ENCODE assay signal across 8 cellular contexts in genomic region chr9:121299125-121299466, GRCh38. TPM values are rescaled to one million over a fixed set of nuclear protein-coding genes. Genes with fewer than 3 reads are reported as not detected.
DNase-seq lines count a peak whose midpoint lies in the region; ATAC-seq and TF ChIP-seq lines count a peak whose summit lies in the region.

No MANE protein-coding gene starts in this region.

- no peak for DNase-seq in activated CD8-positive, alpha-beta T cell treated with anti-CD3 and anti-CD28 coated beads, Interleukin-2, amount 10 ng/mL, durations not matched to agents 7 days and 5 days
- DNase-seq in heart left ventricle, result peak in 1 of 5 donors; percentile 51
- DNase-seq in retinal pigment epithelial cell (ENCODE audit: low read depth), result no peak
- DNase-seq in GF-D8 (lab: John Stamatoyannopoulos, UW), result no peak

- no peaks in the 10 kb centered on the region for H3K9me3 Mint-ChIP-seq in activated CD8-positive, alpha-beta T cell treated with anti-CD3 and anti-CD28 coated beads, Interleukin-2, amount 10 ng/mL, durations not matched to agents 7 days and 5 days (ENCODE audit: insufficient read depth)

- TF ChIP-seq CTCF in heart left ventricle (IDR thresholded peaks at IDR 0.05), result no peak
- no peak for TF ChIP-seq CTCF in retinal pigment epithelial cell (conservative IDR thresholded peaks at IDR 0.05; ENCODE audit: low read depth, low read length)

- 26 to 50% (median 29%) methylated on average over 12 of the region's 12 CpGs for WGBS in heart left ventricle, 4 donors

- H3K27me3 Mint-ChIP-seq in activated CD8-positive, alpha-beta T cell treated with anti-CD3 and anti-CD28 coated beads, Interleukin-2, amount 10 ng/mL, durations not matched to agents 7 days and 5 days (ENCODE audit: low read depth), result peaks cover 23% of the 10 kb centered on the region

- H3K27me3 ChIP-seq in heart left ventricle, result no peaks in the 10 kb centered on the region

- peaks cover 0 to 34% (median 27%) of the 10 kb centered on the region in 9 donors for H3K36me3 ChIP-seq in heart left ventricle

- ATAC-seq in GM19035 (IDR thresholded peaks at IDR 0.05; ENCODE audit: unreplicated experiment), result peak; percentile 6
- no peak for ATAC-seq in activated CD8-positive, alpha-beta T cell treated with anti-CD3 and anti-CD28 coated beads, Interleukin-2, amount 10 ng/mL, durations not matched to agents 7 days and 5 days
- peak in 3 of 4 donors; percentile 0 to 14 (median 11) for ATAC-seq in heart left ventricle
- ATAC-seq in HG02759 (IDR thresholded peaks at IDR 0.05; ENCODE audit: unreplicated experiment), result no peak
- no peak for ATAC-seq in GM18868 (IDR thresholded peaks at IDR 0.05; ENCODE audit: unreplicated experiment)
- ATAC-seq in HG03342 (IDR thresholded peaks at IDR 0.05; ENCODE audit: unreplicated experiment), result no peak

- H3K9me3 ChIP-seq in heart left ventricle, result no peaks in the 10 kb centered on the region

- no peak for TF ChIP-seq POLR2A in heart left ventricle (IDR thresholded peaks at IDR 0.05)

- intact Hi-C loops in heart left ventricle (cut with DNase I), result loop anchor here in 2 of 10 donors (1.0 to 2.0 kb wide), 3 partner anchors 12 to 18 kb away; no protein-coding TSS in a partner anchor

- H3K27ac ChIP-seq in heart left ventricle, result peak overlapping the region; percentile 86 to 98 (median 94)

- CTCF ChIA-PET in activated CD8-positive, alpha-beta T cell treated with anti-CD3 and anti-CD28 coated beads, Interleukin-2, amount 10 ng/mL, durations not matched to agents 7 days and 5 days (lab: Charles Lee), result interaction anchor here (0.8 to 1.7 kb wide), 7 partner anchors 21 to 103 kb away, joined by 3 to 9 read pairs (median 3); no protein-coding TSS in a partner anchor

- peaks cover 22 to 95% (median 85%) of the 10 kb centered on the region in 12 donors for H3K4me1 ChIP-seq in heart left ventricle

- H3K4me3 ChIP-seq in heart left ventricle, result peak overlapping the region in 11 of 12 donors; percentile 45 to 93 (median 69)
- H3K4me3 ChIP-seq in retinal pigment epithelial cell (ENCODE audit: low read length), result peak overlapping the region; percentile 55

- POLR2A ChIA-PET in activated CD8-positive, alpha-beta T cell treated with anti-CD3 and anti-CD28 coated beads, Interleukin-2, amount 10 ng/mL, durations not matched to agents 7 days and 5 days (lab: Charles Lee), result no interaction called here

- H3K27ac Mint-ChIP-seq in activated CD8-positive, alpha-beta T cell treated with anti-CD3 and anti-CD28 coated beads, Interleukin-2, amount 10 ng/mL, durations not matched to agents 7 days and 5 days, result no peak overlapping the region

- peaks cover 15% of the 10 kb centered on the region for H3K4me1 Mint-ChIP-seq in activated CD8-positive, alpha-beta T cell treated with anti-CD3 and anti-CD28 coated beads, Interleukin-2, amount 10 ng/mL, durations not matched to agents 7 days and 5 days (ENCODE audit: low read depth)

- no peaks in the 10 kb centered on the region for H3K36me3 Mint-ChIP-seq in activated CD8-positive, alpha-beta T cell treated with anti-CD3 and anti-CD28 coated beads, Interleukin-2, amount 10 ng/mL, durations not matched to agents 7 days and 5 days (ENCODE audit: low read depth)

- H3K4me3 Mint-ChIP-seq in activated CD8-positive, alpha-beta T cell treated with anti-CD3 and anti-CD28 coated beads, Interleukin-2, amount 10 ng/mL, durations not matched to agents 7 days and 5 days, result peak overlapping the region; percentile 65

RNA-seq across cellular contexts. Expression of gene GSN, which starts 31.1 kb away (rescaled TPM):
- total RNA-seq in activated CD8-positive, alpha-beta T cell treated with anti-CD3 and anti-CD28 coated beads, Interleukin-2, amount 10 ng/mL, durations not matched to agents 7 days and 5 days, result 1 to 10 TPM; 4.0 to 4.2 TPM
- 1,000 to 10,000 TPM in 2 of 9 donors, 100 to 1,000 TPM in 7; 422 to 2,088 (median 703) TPM for total RNA-seq in heart left ventricle
- polyA plus RNA-seq in heart left ventricle, result 100 to 1,000 TPM; 379 to 481 TPM

Comparison
In these comparisons a context has a peak if more than half of its experiments do, and no peak if none do; other contexts are left out.
1. ATAC-seq: peak in GM19035 (single experiment) and heart left ventricle (3 of 4); none in activated CD8-positive, alpha-beta T cell treated with anti-CD3 and anti-CD28 coated beads, Interleukin-2, amount 10 ng/mL, durations not matched to agents 7 days and 5 days (single experiment), HG02759 (single experiment), GM18868 (single experiment) and HG03342 (single experiment).
2. RNA of gene GSN, which starts 31.1 kb away (total RNA-seq): 422 to 2,088 TPM in heart left ventricle; 4.0 to 4.2 TPM in activated CD8-positive, alpha-beta T cell treated with anti-CD3 and anti-CD28 coated beads, Interleukin-2, amount 10 ng/mL, durations not matched to agents 7 days and 5 days; every median in the first group is over 10 times any median in the second.